Comparison of ENCODE assay signal across 1 cellular context in genomic region chr5:76801159-76801802, GRCh38.
TF ChIP-seq lines count a peak whose summit lies in the region.

No MANE protein-coding gene starts in this region.

TF ChIP-seq in H1, 55 proteins besides CTCF, POLR2A, EP300 and RAD21:
- TF ChIP-seq, protein P1, sequence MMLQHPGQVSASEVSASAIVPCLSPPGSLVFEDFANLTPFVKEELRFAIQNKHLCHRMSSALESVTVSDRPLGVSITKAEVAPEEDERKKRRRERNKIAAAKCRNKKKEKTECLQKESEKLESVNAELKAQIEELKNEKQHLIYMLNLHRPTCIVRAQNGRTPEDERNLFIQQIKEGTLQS (IDR thresholded peaks at IDR 0.05; ENCODE audit: insufficient read depth, low read depth, low read length): no peak
- TF ChIP-seq EZH2 (IDR thresholded peaks at IDR 0.05; ENCODE audit: low read depth, low read length, severe bottlenecking): no peak
- no peak for TF ChIP-seq GABPA (IDR thresholded peaks at IDR 0.05; ENCODE audit: borderline replicate concordance, insufficient read depth, low read length)
- no peak for TF ChIP-seq BCL11A (IDR thresholded peaks at IDR 0.05; ENCODE audit: low read depth in 2 of 2, low read length in 2 of 2)
- no peak for TF ChIP-seq CHD1 (IDR thresholded peaks at IDR 0.05; ENCODE audit: low read depth, low read length)
- no peak for TF ChIP-seq HDAC2 (IDR thresholded peaks at IDR 0.05; ENCODE audit: borderline replicate concordance in 1 of 2, low read depth in 2 of 2, low read length in 2 of 2)
